1 cellular context compared by ENCODE assay signal in the genomic region with DNA sequence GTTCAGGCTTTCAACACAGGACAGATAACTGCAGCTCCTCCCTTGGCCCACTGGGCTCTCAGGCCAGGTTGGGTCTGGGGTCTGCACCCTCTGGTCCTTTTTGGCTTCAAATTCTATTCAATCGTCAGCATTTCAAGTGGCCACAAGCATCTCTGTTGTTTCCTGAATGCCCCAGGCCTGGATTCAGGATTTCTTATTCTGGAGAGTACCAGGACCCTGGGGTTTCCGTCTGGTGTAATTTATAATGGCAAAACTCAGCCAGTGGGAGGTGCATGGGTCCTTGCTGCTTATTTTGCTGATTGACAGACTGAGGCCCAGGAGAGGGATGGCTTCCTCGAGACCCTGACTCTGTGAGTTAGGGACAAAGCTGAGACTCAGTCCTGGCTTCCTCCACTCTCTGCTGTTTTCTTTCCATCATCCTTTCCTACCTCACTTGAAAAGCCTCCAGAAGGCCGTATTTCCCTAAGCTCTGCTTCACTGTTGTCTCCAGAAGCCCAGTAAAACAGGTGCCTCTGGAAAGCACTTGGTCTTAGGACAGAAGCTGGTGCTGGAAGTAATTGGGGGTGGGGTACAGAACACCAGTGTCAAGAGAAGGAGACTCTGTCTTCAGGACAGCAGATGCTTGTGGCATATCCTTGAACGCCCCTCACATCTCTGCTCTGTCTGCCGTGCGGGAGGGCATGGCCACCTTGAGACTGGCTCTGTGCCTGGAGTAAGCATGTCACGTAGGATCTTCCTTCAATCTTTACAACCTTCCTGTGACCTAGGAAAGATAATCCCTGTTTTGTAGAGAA.
TF ChIP-seq lines count a peak whose summit lies in the region.

No MANE protein-coding gene starts in this region.

TF ChIP-seq in IMR-90, 13 proteins besides CTCF, POLR2A, EP300 and RAD21:
- TF ChIP-seq RFX5 (IDR thresholded peaks at IDR 0.05; ENCODE audit: low read depth, low read length) (no peak), MAFK (IDR thresholded peaks at IDR 0.05; ENCODE audit: low read depth, low read length) (no peak), BHLHE40 (IDR thresholded peaks at IDR 0.05; ENCODE audit: low read depth, low read length) (no peak), MAZ (IDR thresholded peaks at IDR 0.05; ENCODE audit: borderline replicate concordance, low read depth, low read length) (no peak), NFE2L2 (IDR thresholded peaks at IDR 0.05; ENCODE audit: low read depth, low read length) (no peak), FOS (IDR thresholded peaks at IDR 0.05; ENCODE audit: low read depth, low read length) (no peak), RCOR1 (IDR thresholded peaks at IDR 0.05; ENCODE audit: insufficient replicate concordance, low read length) (no peak), CHD1 (IDR thresholded peaks at IDR 0.05; ENCODE audit: low read depth, low read length) (no peak), CEBPB (IDR thresholded peaks at IDR 0.05; ENCODE audit: low read depth, low read length) (no peak), MXI1 (IDR thresholded peaks at IDR 0.05; ENCODE audit: borderline replicate concordance, low read depth, low read length) (no peak), SMC3 (IDR thresholded peaks at IDR 0.05; ENCODE audit: low read depth, low read length) (no peak)
- TF ChIP-seq, protein P1, sequence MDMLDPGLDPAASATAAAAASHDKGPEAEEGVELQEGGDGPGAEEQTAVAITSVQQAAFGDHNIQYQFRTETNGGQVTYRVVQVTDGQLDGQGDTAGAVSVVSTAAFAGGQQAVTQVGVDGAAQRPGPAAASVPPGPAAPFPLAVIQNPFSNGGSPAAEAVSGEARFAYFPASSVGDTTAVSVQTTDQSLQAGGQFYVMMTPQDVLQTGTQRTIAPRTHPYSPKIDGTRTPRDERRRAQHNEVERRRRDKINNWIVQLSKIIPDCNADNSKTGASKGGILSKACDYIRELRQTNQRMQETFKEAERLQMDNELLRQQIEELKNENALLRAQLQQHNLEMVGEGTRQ (IDR thresholded peaks at IDR 0.05; ENCODE audit: low read depth, low read length) = no peak
- TF ChIP-seq, protein P2, sequence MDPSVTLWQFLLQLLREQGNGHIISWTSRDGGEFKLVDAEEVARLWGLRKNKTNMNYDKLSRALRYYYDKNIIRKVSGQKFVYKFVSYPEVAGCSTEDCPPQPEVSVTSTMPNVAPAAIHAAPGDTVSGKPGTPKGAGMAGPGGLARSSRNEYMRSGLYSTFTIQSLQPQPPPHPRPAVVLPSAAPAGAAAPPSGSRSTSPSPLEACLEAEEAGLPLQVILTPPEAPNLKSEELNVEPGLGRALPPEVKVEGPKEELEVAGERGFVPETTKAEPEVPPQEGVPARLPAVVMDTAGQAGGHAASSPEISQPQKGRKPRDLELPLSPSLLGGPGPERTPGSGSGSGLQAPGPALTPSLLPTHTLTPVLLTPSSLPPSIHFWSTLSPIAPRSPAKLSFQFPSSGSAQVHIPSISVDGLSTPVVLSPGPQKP (IDR thresholded peaks at IDR 0.05; ENCODE audit: borderline replicate concordance, low read depth, low read length) = no peak
